ENCODE assay signal across 23 cellular contexts in the genomic region with DNA sequence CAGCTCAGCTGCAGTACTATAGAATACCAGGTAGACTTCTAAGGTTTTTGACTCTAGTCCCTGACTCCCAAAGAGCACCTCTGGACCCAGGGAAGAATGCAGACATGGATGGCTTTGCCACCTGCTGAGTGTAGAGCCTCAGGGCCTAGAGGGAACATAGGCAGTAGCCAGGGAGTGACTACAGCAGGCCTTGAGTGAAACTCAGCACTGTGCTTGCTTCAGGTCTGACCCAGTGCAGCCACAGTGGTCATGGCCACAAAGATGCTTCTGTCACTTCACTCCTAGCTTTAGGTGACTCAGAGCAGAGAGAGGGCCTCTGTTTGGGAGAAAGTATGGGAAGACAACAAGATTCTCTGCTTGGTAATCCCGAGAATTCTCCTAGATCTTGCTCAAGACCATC.
A peak's percentile ranks its signal among the peaks of the same experiment; 100 is the strongest.
DNase-seq lines count a peak whose midpoint lies in the region; ATAC-seq, FAIRE-seq and TF ChIP-seq lines count a peak whose summit lies in the region.
"Had no signal": no experiment of that assay in that cellular context is flagged by ENCODE, and none has a peak within 500 bp of the region (broad histone marks: within the 10 kb centered on the region; RNA-seq: fewer than 3 reads in every experiment).

No MANE protein-coding gene starts in this region.

- H3K9ac ChIP-seq in mesendoderm (ENCODE audit: low read length) = no peak overlapping the region
- H3K9ac ChIP-seq: BLaER1 treated with 17β-estradiol and CSF1 and Interleukin-3, amounts not matched to agents 10 nM and 100 nM had no signal

- peaks cover 3% of the 10 kb centered on the region for H3K4me1 Mint-ChIP-seq in activated naive CD8-positive, alpha-beta T cell treated with anti-CD3 and anti-CD28 coated beads, Interleukin-2, amount 50 U/mL, for 24 hours
- H3K4me1 Mint-ChIP-seq in activated naive CD8-positive, alpha-beta T cell treated with anti-CD3 and anti-CD28 coated beads for 36 hours = peaks cover 9% of the 10 kb centered on the region
- peaks cover 7% of the 10 kb centered on the region for H3K4me1 Mint-ChIP-seq in activated CD8-positive, alpha-beta T cell treated with anti-CD3 and anti-CD28 coated beads for 36 hours (ENCODE audit: low read depth)
- H3K4me1 Mint-ChIP-seq: B cell had no signal

- no peak overlapping the region for H3K18ac ChIP-seq in mesendoderm (ENCODE audit: low read length)

- H3K79me2 ChIP-seq in mesendoderm (ENCODE audit: control insufficient read depth, insufficient read depth, low read length) = no peaks in the 10 kb centered on the region

- no peak overlapping the region for H3K23ac ChIP-seq in mesendoderm (ENCODE audit: low read length)

- no CpG with 5 or more reads among the region's 1 CpG for WGBS in mesendoderm (ENCODE audit: extremely low coverage, insufficient coverage, low lambda C conversion rate)

- no peak overlapping the region for H2AK5ac ChIP-seq in mesendoderm (ENCODE audit: low read length)

- no peak for TF ChIP-seq CTCF in activated CD8-positive, alpha-beta T cell treated with anti-CD3 and anti-CD28 coated beads for 36 hours (IDR thresholded peaks at IDR 0.05)

- no peaks in the 10 kb centered on the region for H3K4me1 ChIP-seq in mesendoderm (ENCODE audit: control insufficient read depth, low read depth, low read length)
- H3K4me1 ChIP-seq: A549, Caco-2 had no signal

- no peak overlapping the region for H3K4ac ChIP-seq in mesendoderm (ENCODE audit: low read depth, low read length)

- no peak for DNase-seq in activated naive CD8-positive, alpha-beta T cell treated with anti-CD3 and anti-CD28 coated beads, Interleukin-2, amount 50 U/mL, for 24 hours
- no peak for DNase-seq in activated naive CD8-positive, alpha-beta T cell treated with anti-CD3 and anti-CD28 coated beads for 36 hours
- DNase-seq in GM19239 (ENCODE audit: insufficient read length, low spot score) (no peak), mesendoderm (peak; percentile 8), NCI-H128 (lab: John Stamatoyannopoulos, UW; ENCODE audit: unreplicated experiment) (no peak)
- no peak for DNase-seq in activated CD8-positive, alpha-beta T cell treated with anti-CD3 and anti-CD28 coated beads for 36 hours
- no peak for DNase-seq in activated CD8-positive, alpha-beta memory T cell treated with anti-CD3 and anti-CD28 coated beads for 24 hours
- DNase-seq: AML-193; Caco-2; Calu3; CD4-positive, alpha-beta T cell; CD8-positive, alpha-beta T cell; DMS79 treated with DMSO at 0.1 percent for 48 hours; EL; GF-D8 had no signal

- H3K4me3 ChIP-seq in mesendoderm (ENCODE audit: low read length) = no peak overlapping the region
- H3K4me3 ChIP-seq: A549; BLaER1 treated with 17β-estradiol and CSF1 and Interleukin-3, amounts not matched to agents 10 nM and 100 nM had no signal

- H3K9me3 Mint-ChIP-seq in activated naive CD8-positive, alpha-beta T cell treated with anti-CD3 and anti-CD28 coated beads, Interleukin-2, amount 50 U/mL, for 24 hours = peaks cover 29% of the 10 kb centered on the region
- peaks cover 36% of the 10 kb centered on the region for H3K9me3 Mint-ChIP-seq in activated naive CD8-positive, alpha-beta T cell treated with anti-CD3 and anti-CD28 coated beads for 36 hours
- H3K9me3 Mint-ChIP-seq in activated CD8-positive, alpha-beta T cell treated with anti-CD3 and anti-CD28 coated beads for 36 hours = peaks cover 31% of the 10 kb centered on the region

- no peak overlapping the region for H2BK120ac ChIP-seq in mesendoderm (ENCODE audit: low read depth, low read length)

- peak; percentile 8 for FAIRE-seq in GM19239 (lab: Jason Lieb, UNC)
- FAIRE-seq: A549, D721Med, G401.6, GM12891 had no signal

- CTCF ChIA-PET in activated CD8-positive, alpha-beta T cell treated with anti-CD3 and anti-CD28 coated beads for 36 hours (lab: Charles Lee) = interaction anchor here (1.0 kb wide), 1 partner anchor 116 kb away, joined by 3 read pairs; no protein-coding TSS in a partner anchor

- H2BK5ac ChIP-seq in mesendoderm (ENCODE audit: low read length) = no peak overlapping the region

- H3K27me3 Mint-ChIP-seq in activated naive CD8-positive, alpha-beta T cell treated with anti-CD3 and anti-CD28 coated beads, Interleukin-2, amount 50 U/mL, for 24 hours = no peaks in the 10 kb centered on the region
- H3K27me3 Mint-ChIP-seq in activated naive CD8-positive, alpha-beta T cell treated with anti-CD3 and anti-CD28 coated beads for 36 hours = no peaks in the 10 kb centered on the region
- H3K27me3 Mint-ChIP-seq in activated CD8-positive, alpha-beta T cell treated with anti-CD3 and anti-CD28 coated beads for 36 hours = no peaks in the 10 kb centered on the region
- H3K27me3 Mint-ChIP-seq: B cell; CD4-positive, alpha-beta T cell had no signal

- no peaks in the 10 kb centered on the region for H3K79me1 ChIP-seq in mesendoderm (ENCODE audit: low read length)

- intact Hi-C loops in activated CD8-positive, alpha-beta T cell treated with anti-CD3 and anti-CD28 coated beads for 36 hours (cut with micrococcal nuclease) = no loop called here

- no peak overlapping the region for H2BK15ac ChIP-seq in mesendoderm (replicated peaks; ENCODE audit: low read depth)

- no peak overlapping the region for H3K27ac Mint-ChIP-seq in activated naive CD8-positive, alpha-beta T cell treated with anti-CD3 and anti-CD28 coated beads, Interleukin-2, amount 50 U/mL, for 24 hours
- no peak overlapping the region for H3K27ac Mint-ChIP-seq in activated naive CD8-positive, alpha-beta T cell treated with anti-CD3 and anti-CD28 coated beads for 36 hours
- no peak overlapping the region for H3K27ac Mint-ChIP-seq in activated CD8-positive, alpha-beta T cell treated with anti-CD3 and anti-CD28 coated beads for 36 hours
- H3K27ac Mint-ChIP-seq: B cell; CD4-positive, alpha-beta T cell; CD8-positive, alpha-beta T cell had no signal

- H3K36me3 Mint-ChIP-seq in activated naive CD8-positive, alpha-beta T cell treated with anti-CD3 and anti-CD28 coated beads, Interleukin-2, amount 50 U/mL, for 24 hours (ENCODE audit: low read depth) = peaks cover 15% of the 10 kb centered on the region
- peaks cover 44% of the 10 kb centered on the region for H3K36me3 Mint-ChIP-seq in activated naive CD8-positive, alpha-beta T cell treated with anti-CD3 and anti-CD28 coated beads for 36 hours
- H3K36me3 Mint-ChIP-seq in activated CD8-positive, alpha-beta T cell treated with anti-CD3 and anti-CD28 coated beads for 36 hours (ENCODE audit: low read depth) = peaks cover 42% of the 10 kb centered on the region

- no peak overlapping the region for H4K8ac ChIP-seq in mesendoderm (ENCODE audit: low read depth, low read length)

- ATAC-seq in activated naive CD8-positive, alpha-beta T cell treated with anti-CD3 and anti-CD28 coated beads, Interleukin-2, amount 50 U/mL, for 24 hours = peak; percentile 28
- no peak for ATAC-seq in activated CD8-positive, alpha-beta T cell treated with anti-CD3 and anti-CD28 coated beads for 36 hours
- ATAC-seq: A549; CD8-positive, alpha-beta T cell had no signal

- no peaks in the 10 kb centered on the region for H3K36me3 ChIP-seq in mesendoderm (ENCODE audit: control insufficient read depth, insufficient read depth, low read length)

- H3K4me3 Mint-ChIP-seq in activated naive CD8-positive, alpha-beta T cell treated with anti-CD3 and anti-CD28 coated beads, Interleukin-2, amount 50 U/mL, for 24 hours = no peak overlapping the region
- H3K4me3 Mint-ChIP-seq in activated naive CD8-positive, alpha-beta T cell treated with anti-CD3 and anti-CD28 coated beads for 36 hours = no peak overlapping the region
- no peak overlapping the region for H3K4me3 Mint-ChIP-seq in activated CD8-positive, alpha-beta T cell treated with anti-CD3 and anti-CD28 coated beads for 36 hours
- H3K4me3 Mint-ChIP-seq: B cell; CD4-positive, alpha-beta T cell; CD8-positive, alpha-beta T cell had no signal

- H3K4me2 ChIP-seq in mesendoderm (ENCODE audit: low read length) = no peak overlapping the region
- H3K4me2 ChIP-seq: A549; BLaER1 treated with 17β-estradiol and CSF1 and Interleukin-3, amounts not matched to agents 10 nM and 100 nM had no signal

- no peak overlapping the region for H4K5ac ChIP-seq in mesendoderm (ENCODE audit: low read length)

- no peak overlapping the region for H3K27ac ChIP-seq in mesendoderm (ENCODE audit: low read depth, low read length)
- H3K27ac ChIP-seq: 22Rv1; A549; BLaER1 treated with 17β-estradiol and CSF1 and Interleukin-3, amounts not matched to agents 10 nM and 100 nM; C4-2B had no signal

- no peak overlapping the region for H3K56ac ChIP-seq in mesendoderm (ENCODE audit: low read length)

- POLR2A ChIA-PET in activated CD8-positive, alpha-beta T cell treated with anti-CD3 and anti-CD28 coated beads for 36 hours (lab: Charles Lee) = no interaction called here

- H3K27me3 ChIP-seq in mesendoderm (ENCODE audit: insufficient read depth, low read length, poor library complexity) = no peaks in the 10 kb centered on the region
- H3K27me3 ChIP-seq: BLaER1 treated with 17β-estradiol and CSF1 and Interleukin-3, amounts not matched to agents 10 nM and 100 nM had no signal
